In genomic region chr19:51602189-51602854, GRCh38 we compare ENCODE assay signal across 23 cellular contexts. TPM values are rescaled to one million over a fixed set of nuclear protein-coding genes. Genes with fewer than 3 reads are reported as not detected.
DNase-seq lines count a peak whose midpoint lies in the region; ATAC-seq and TF ChIP-seq lines count a peak whose summit lies in the region.
"Had no signal": no experiment of that assay in that cellular context is flagged by ENCODE, and none has a peak within 500 bp of the region (broad histone marks: within the 10 kb centered on the region; RNA-seq: fewer than 3 reads in every experiment).

No MANE protein-coding gene starts in this region.

- H3K4me1 Mint-ChIP-seq in activated T-helper 1 cell treated with anti-CD3 and anti-CD28 coated beads, Interleukin-12 subunit alpha, Interleukin-12 subunit beta, Interleukin-2, Interleukin-4 antibody, amounts not matched to agents 30 ng/mL and 10 ng/mL and 1 ng/mL, durations not matched to agents 14 hours and 24 hours and 36 hours (ENCODE audit: low read depth), result peaks cover 5% of the 10 kb centered on the region
- H3K4me1 Mint-ChIP-seq in stimulated activated naive B cell treated with anti-CD40 and anti-IgM and Interleukin-4, amounts not matched to agents 10 μg/mL and 1 μg/mL and 100 μg/mL, for 72 hours, result peaks cover 43 to 66% of the 10 kb centered on the region in 2 donors
- H3K4me1 Mint-ChIP-seq: nephron progenitor cell had no signal

- no peak overlapping the region for H3K4me3 Mint-ChIP-seq in activated T-helper 1 cell treated with anti-CD3 and anti-CD28 coated beads, Interleukin-12 subunit alpha, Interleukin-12 subunit beta, Interleukin-2, Interleukin-4 antibody, amounts not matched to agents 30 ng/mL and 10 ng/mL and 1 ng/mL, durations not matched to agents 14 hours and 24 hours and 36 hours
- peak overlapping the region; percentile 86 to 87 for H3K4me3 Mint-ChIP-seq in stimulated activated naive B cell treated with anti-CD40 and anti-IgM and Interleukin-4, amounts not matched to agents 10 μg/mL and 1 μg/mL and 100 μg/mL, for 72 hours
- H3K4me3 Mint-ChIP-seq: activated naive CD8-positive, alpha-beta T cell treated with anti-CD3 and anti-CD28 coated beads, Interleukin-2, amount 10 ng/mL, durations not matched to agents 7 days and 5 days; nephron progenitor cell had no signal

- H3K27me3 Mint-ChIP-seq in activated T-helper 1 cell treated with anti-CD3 and anti-CD28 coated beads, Interleukin-12 subunit alpha, Interleukin-12 subunit beta, Interleukin-2, Interleukin-4 antibody, amounts not matched to agents 30 ng/mL and 10 ng/mL and 1 ng/mL, durations not matched to agents 14 hours and 24 hours and 36 hours (ENCODE audit: insufficient read depth), result peaks cover 12% of the 10 kb centered on the region
- H3K27me3 Mint-ChIP-seq in stimulated activated naive B cell treated with anti-CD40 and anti-IgM and Interleukin-4, amounts not matched to agents 10 μg/mL and 1 μg/mL and 100 μg/mL, for 72 hours, result peaks cover 0 to 6% of the 10 kb centered on the region in 2 donors

- ATAC-seq in stimulated activated naive B cell treated with anti-CD40 and anti-IgM and Interleukin-4, amounts not matched to agents 10 μg/mL and 1 μg/mL and 100 μg/mL, for 72 hours (replicated peaks), result peak; percentile 24 to 36
- ATAC-seq: body of pancreas, sciatic nerve had no signal

- H3K4me3 ChIP-seq in GM12865 (ENCODE audit: low read depth, low read length), result peak overlapping the region; percentile 47
- H3K4me3 ChIP-seq: body of pancreas had no signal

- DNase-seq in GM12865 (ENCODE audit: low read depth), result peak; percentile 87
- DNase-seq in GM19238 (ENCODE audit: insufficient read length, low spot score), result peak; percentile 41
- DNase-seq in activated T-helper 1 cell treated with anti-CD3 and anti-CD28 coated beads, Interleukin-12 subunit alpha, Interleukin-12 subunit beta, Interleukin-2, Interleukin-4 antibody, amounts not matched to agents 30 ng/mL and 10 ng/mL and 1 ng/mL, durations not matched to agents 14 hours and 24 hours and 36 hours (ENCODE audit: low spot score), result no peak
- no peak for DNase-seq in stimulated activated naive B cell treated with anti-CD40 and anti-IgM and Interleukin-4, amounts not matched to agents 10 μg/mL and 1 μg/mL and 100 μg/mL, for 72 hours
- no peak for DNase-seq in activated CD4-positive, CD25-positive, alpha-beta regulatory T cell (lab: John Stamatoyannopoulos, UW)
- DNase-seq in NCI-H524 treated with DMSO at 0.1 percent for 48 hours (lab: John Stamatoyannopoulos, UW), result no peak
- no peak for DNase-seq in NCI-H1436 treated with DMSO at 0.1 percent for 48 hours (lab: John Stamatoyannopoulos, UW)
- DNase-seq: activated CD4-positive, alpha-beta T cell treated with anti-CD3 and anti-CD28 coated beads for 1 hour; activated CD8-positive, alpha-beta memory T cell treated with anti-CD3 and anti-CD28 coated beads for 24 hours; activated naive CD8-positive, alpha-beta T cell treated with anti-CD3 and anti-CD28 coated beads, Interleukin-2, amount 10 ng/mL, durations not matched to agents 7 days and 5 days; activated T-cell treated with anti-CD3 and anti-CD28 coated beads, Interleukin-2, amount 50 U/mL, for 48 hours; body of pancreas; Caco-2; effector memory CD4-positive, alpha-beta T cell; Kasumi-1; NCI-H1105 treated with DMSO at 0.1 percent for 48 hours; NCI-H2107; NCI-H524; nephron progenitor cell; posterior cingulate gyrus; stimulated activated CD4-positive, alpha-beta T cell treated with anti-CD3 and anti-CD28 coated beads, Interleukin-15, amount 100 ng/mL, for 24 hours; T1000 had no signal

- peak; percentile 16 for TF ChIP-seq CTCF in GM12865 (IDR thresholded peaks at IDR 0.05; ENCODE audit: insufficient read depth, low read depth, low read length, missing control alignments)

- intact Hi-C loops in activated T-helper 1 cell treated with anti-CD3 and anti-CD28 coated beads, Interleukin-12 subunit alpha, Interleukin-12 subunit beta, Interleukin-2, Interleukin-4 antibody, amounts not matched to agents 30 ng/mL and 10 ng/mL and 1 ng/mL, durations not matched to agents 14 hours and 24 hours and 36 hours (cut with micrococcal nuclease), result loop anchor here (5.0 kb wide), 1 partner anchor 35 kb away; no protein-coding TSS in a partner anchor

- H3K27ac Mint-ChIP-seq in activated T-helper 1 cell treated with anti-CD3 and anti-CD28 coated beads, Interleukin-12 subunit alpha, Interleukin-12 subunit beta, Interleukin-2, Interleukin-4 antibody, amounts not matched to agents 30 ng/mL and 10 ng/mL and 1 ng/mL, durations not matched to agents 14 hours and 24 hours and 36 hours, result peak overlapping the region; percentile 11
- H3K27ac Mint-ChIP-seq in stimulated activated naive B cell treated with anti-CD40 and anti-IgM and Interleukin-4, amounts not matched to agents 10 μg/mL and 1 μg/mL and 100 μg/mL, for 72 hours, result peak overlapping the region; percentile 93
- H3K27ac Mint-ChIP-seq: activated naive CD8-positive, alpha-beta T cell treated with anti-CD3 and anti-CD28 coated beads, Interleukin-2, amount 10 ng/mL, durations not matched to agents 7 days and 5 days; nephron progenitor cell had no signal

- H3K36me3 Mint-ChIP-seq in activated T-helper 1 cell treated with anti-CD3 and anti-CD28 coated beads, Interleukin-12 subunit alpha, Interleukin-12 subunit beta, Interleukin-2, Interleukin-4 antibody, amounts not matched to agents 30 ng/mL and 10 ng/mL and 1 ng/mL, durations not matched to agents 14 hours and 24 hours and 36 hours (ENCODE audit: low read depth), result no peaks in the 10 kb centered on the region
- H3K36me3 Mint-ChIP-seq in stimulated activated naive B cell treated with anti-CD40 and anti-IgM and Interleukin-4, amounts not matched to agents 10 μg/mL and 1 μg/mL and 100 μg/mL, for 72 hours, result peaks cover 20 to 22% of the 10 kb centered on the region in 2 donors
- H3K36me3 Mint-ChIP-seq: activated naive CD8-positive, alpha-beta T cell treated with anti-CD3 and anti-CD28 coated beads, Interleukin-2, amount 10 ng/mL, durations not matched to agents 7 days and 5 days had no signal

- H3K9me3 Mint-ChIP-seq in activated T-helper 1 cell treated with anti-CD3 and anti-CD28 coated beads, Interleukin-12 subunit alpha, Interleukin-12 subunit beta, Interleukin-2, Interleukin-4 antibody, amounts not matched to agents 30 ng/mL and 10 ng/mL and 1 ng/mL, durations not matched to agents 14 hours and 24 hours and 36 hours, result no peaks in the 10 kb centered on the region
- peaks cover 2 to 5% of the 10 kb centered on the region in 2 donors for H3K9me3 Mint-ChIP-seq in stimulated activated naive B cell treated with anti-CD40 and anti-IgM and Interleukin-4, amounts not matched to agents 10 μg/mL and 1 μg/mL and 100 μg/mL, for 72 hours
- H3K9me3 Mint-ChIP-seq: activated naive CD8-positive, alpha-beta T cell treated with anti-CD3 and anti-CD28 coated beads, Interleukin-2, amount 10 ng/mL, durations not matched to agents 7 days and 5 days had no signal

RNA-seq across cellular contexts. Expression of gene SIGLEC5, which starts 27.9 kb away (rescaled TPM):
- not detected in 2 replicates for total RNA-seq in activated T-helper 1 cell treated with anti-CD3 and anti-CD28 coated beads, Interleukin-12 subunit alpha, Interleukin-12 subunit beta, Interleukin-2, Interleukin-4 antibody, amounts not matched to agents 30 ng/mL and 10 ng/mL and 1 ng/mL, durations not matched to agents 14 hours and 24 hours and 36 hours
- total RNA-seq: activated naive CD8-positive, alpha-beta T cell treated with anti-CD3 and anti-CD28 coated beads, Interleukin-2, amount 10 ng/mL, durations not matched to agents 7 days and 5 days; Caco-2; sciatic nerve had no signal

RNA-seq across cellular contexts. Expression of gene ZNF175, which starts 31.2 kb away (rescaled TPM):
- 7.9 and 8.4 TPM in 2 replicates for total RNA-seq in activated T-helper 1 cell treated with anti-CD3 and anti-CD28 coated beads, Interleukin-12 subunit alpha, Interleukin-12 subunit beta, Interleukin-2, Interleukin-4 antibody, amounts not matched to agents 30 ng/mL and 10 ng/mL and 1 ng/mL, durations not matched to agents 14 hours and 24 hours and 36 hours

RNA-seq across cellular contexts. Expression of gene SIGLEC14, which starts 44.3 kb away (rescaled TPM):
- total RNA-seq in activated T-helper 1 cell treated with anti-CD3 and anti-CD28 coated beads, Interleukin-12 subunit alpha, Interleukin-12 subunit beta, Interleukin-2, Interleukin-4 antibody, amounts not matched to agents 30 ng/mL and 10 ng/mL and 1 ng/mL, durations not matched to agents 14 hours and 24 hours and 36 hours, result not detected in 2 replicates
- total RNA-seq: body of pancreas, Caco-2 had no signal

Comparison
In these comparisons a context has a peak if more than half of its experiments do, and no peak if none do; other contexts are left out.
1. DNase-seq: peak in GM12865 (single experiment) and GM19238 (single experiment); none in activated T-helper 1 cell treated with anti-CD3 and anti-CD28 coated beads, Interleukin-12 subunit alpha, Interleukin-12 subunit beta, Interleukin-2, Interleukin-4 antibody, amounts not matched to agents 30 ng/mL and 10 ng/mL and 1 ng/mL, durations not matched to agents 14 hours and 24 hours and 36 hours (single experiment), stimulated activated naive B cell treated with anti-CD40 and anti-IgM and Interleukin-4, amounts not matched to agents 10 μg/mL and 1 μg/mL and 100 μg/mL, for 72 hours (single experiment), activated CD4-positive, CD25-positive, alpha-beta regulatory T cell (0 of 4), NCI-H524 treated with DMSO at 0.1 percent for 48 hours (single experiment) and NCI-H1436 treated with DMSO at 0.1 percent for 48 hours (single experiment).